1 cellular context compared by ENCODE assay signal in genomic region chr10:72502581-72502980, GRCh38.
TF ChIP-seq lines count a peak whose summit lies in the region.

No MANE protein-coding gene starts in this region.

TF ChIP-seq in K562, 482 proteins besides CTCF, POLR2A, EP300 and RAD21 (continued from another document and continues in another):
- TF ChIP-seq E2F6 (IDR thresholded peaks at IDR 0.05; ENCODE audit: borderline replicate concordance in 1 of 2, extremely low read depth in 1 of 2, insufficient read depth in 1 of 2, insufficient read length in 1 of 2, low read depth in 1 of 2, low read length in 1 of 2, poor library complexity in 1 of 2, severe bottlenecking in 1 of 2) = no peak
- no peak for TF ChIP-seq MEF2D (tag; conservative IDR thresholded peaks at IDR 0.05; ENCODE audit: low read depth)
- TF ChIP-seq THRAP3 (IDR thresholded peaks at IDR 0.05; ENCODE audit: borderline replicate concordance) = no peak
- TF ChIP-seq ZBTB33 (CRISPR knock-in tag; IDR thresholded peaks at IDR 0.05) = no peak
- TF ChIP-seq NFRKB (IDR thresholded peaks at IDR 0.05; ENCODE audit: low read depth) = no peak
- TF ChIP-seq ARID2 (IDR thresholded peaks at IDR 0.05) = no peak
- no peak for TF ChIP-seq TEAD2 (tag; IDR thresholded peaks at IDR 0.05)
- no peak for TF ChIP-seq ZFP36 (IDR thresholded peaks at IDR 0.05; ENCODE audit: low read depth, low read length, partially characterized antibody)
- no peak for TF ChIP-seq ZNF717 (CRISPR knock-in tag; IDR thresholded peaks at IDR 0.05)
- TF ChIP-seq, protein P1, sequence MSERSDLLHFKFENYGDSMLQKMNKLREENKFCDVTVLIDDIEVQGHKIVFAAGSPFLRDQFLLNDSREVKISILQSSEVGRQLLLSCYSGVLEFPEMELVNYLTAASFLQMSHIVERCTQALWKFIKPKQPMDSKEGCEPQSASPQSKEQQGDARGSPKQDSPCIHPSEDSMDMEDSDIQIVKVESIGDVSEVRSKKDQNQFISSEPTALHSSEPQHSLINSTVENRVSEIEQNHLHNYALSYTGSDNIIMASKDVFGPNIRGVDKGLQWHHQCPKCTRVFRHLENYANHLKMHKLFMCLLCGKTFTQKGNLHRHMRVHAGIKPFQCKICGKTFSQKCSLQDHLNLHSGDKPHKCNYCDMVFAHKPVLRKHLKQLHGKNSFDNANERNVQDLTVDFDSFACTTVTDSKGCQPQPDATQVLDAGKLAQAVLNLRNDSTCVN (CRISPR knock-in tag; IDR thresholded peaks at IDR 0.05) = no peak
- no peak for TF ChIP-seq ZNF75A (CRISPR knock-in tag; IDR thresholded peaks at IDR 0.05)
- no peak for TF ChIP-seq EZH2 (IDR thresholded peaks at IDR 0.05; ENCODE audit: borderline replicate concordance, low read depth, low read length)
- peak; percentile 51 for TF ChIP-seq NFIC (IDR thresholded peaks at IDR 0.05)
- TF ChIP-seq GABPB2 (CRISPR knock-in tag; conservative IDR thresholded peaks at IDR 0.05) = no peak
- peak; percentile 83 for TF ChIP-seq TCF3 (CRISPR knock-in tag; IDR thresholded peaks at IDR 0.05)
- TF ChIP-seq L3MBTL2 (IDR thresholded peaks at IDR 0.05) = no peak
- TF ChIP-seq SMC3 (conservative IDR thresholded peaks at IDR 0.05; ENCODE audit: insufficient read depth, low read depth, low read length) = no peak
- TF ChIP-seq ZNF384 (IDR thresholded peaks at IDR 0.05; ENCODE audit: low read depth, low read length) = no peak
- peak; percentile 82 for TF ChIP-seq ARID1B (IDR thresholded peaks at IDR 0.05)
- TF ChIP-seq ZSCAN29 (IDR thresholded peaks at IDR 0.05) = no peak
- no peak for TF ChIP-seq IFI16 (CRISPR knock-in tag; IDR thresholded peaks at IDR 0.05)
- no peak for TF ChIP-seq BHLHE40 (IDR thresholded peaks at IDR 0.05; ENCODE audit: low read length)
- TF ChIP-seq MEIS2 (IDR thresholded peaks at IDR 0.05; ENCODE audit: partially characterized antibody) = peak; percentile 49
- TF ChIP-seq ZNF561 (CRISPR knock-in tag; conservative IDR thresholded peaks at IDR 0.05) = no peak
- TF ChIP-seq SOX6 (IDR thresholded peaks at IDR 0.05) = peak; percentile 81
- TF ChIP-seq KLF16 (IDR thresholded peaks at IDR 0.05) = no peak
- peak in 1 of 2 experiments; percentile 84; a peak in 3 of 4 replicates for TF ChIP-seq RCOR1 (IDR thresholded peaks at IDR 0.05; ENCODE audit: borderline replicate concordance in 1 of 2, low read depth in 2 of 2, low read length in 2 of 2)
- TF ChIP-seq PKNOX1 (IDR thresholded peaks at IDR 0.05) = no peak
- peak; percentile 88 to 90 for TF ChIP-seq KDM1A (IDR thresholded peaks at IDR 0.05)
- no peak for TF ChIP-seq DDX20 (tag; IDR thresholded peaks at IDR 0.05; ENCODE audit: low read depth)
- TF ChIP-seq TAF15 (IDR thresholded peaks at IDR 0.05; ENCODE audit: low read depth, low read length) = no peak
- TF ChIP-seq, protein P2, sequence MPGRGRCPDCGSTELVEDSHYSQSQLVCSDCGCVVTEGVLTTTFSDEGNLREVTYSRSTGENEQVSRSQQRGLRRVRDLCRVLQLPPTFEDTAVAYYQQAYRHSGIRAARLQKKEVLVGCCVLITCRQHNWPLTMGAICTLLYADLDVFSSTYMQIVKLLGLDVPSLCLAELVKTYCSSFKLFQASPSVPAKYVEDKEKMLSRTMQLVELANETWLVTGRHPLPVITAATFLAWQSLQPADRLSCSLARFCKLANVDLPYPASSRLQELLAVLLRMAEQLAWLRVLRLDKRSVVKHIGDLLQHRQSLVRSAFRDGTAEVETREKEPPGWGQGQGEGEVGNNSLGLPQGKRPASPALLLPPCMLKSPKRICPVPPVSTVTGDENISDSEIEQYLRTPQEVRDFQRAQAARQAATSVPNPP (IDR thresholded peaks at IDR 0.05; ENCODE audit: borderline replicate concordance, insufficient read depth, insufficient read length) = no peak
- peak; percentile 55 for TF ChIP-seq SMARCA4 (IDR thresholded peaks at IDR 0.05)
- TF ChIP-seq CCAR2 (IDR thresholded peaks at IDR 0.05; ENCODE audit: low read depth, low read length) = no peak
- no peak for TF ChIP-seq ZNF282 (CRISPR knock-in tag; IDR thresholded peaks at IDR 0.05)
- TF ChIP-seq, protein P3, sequence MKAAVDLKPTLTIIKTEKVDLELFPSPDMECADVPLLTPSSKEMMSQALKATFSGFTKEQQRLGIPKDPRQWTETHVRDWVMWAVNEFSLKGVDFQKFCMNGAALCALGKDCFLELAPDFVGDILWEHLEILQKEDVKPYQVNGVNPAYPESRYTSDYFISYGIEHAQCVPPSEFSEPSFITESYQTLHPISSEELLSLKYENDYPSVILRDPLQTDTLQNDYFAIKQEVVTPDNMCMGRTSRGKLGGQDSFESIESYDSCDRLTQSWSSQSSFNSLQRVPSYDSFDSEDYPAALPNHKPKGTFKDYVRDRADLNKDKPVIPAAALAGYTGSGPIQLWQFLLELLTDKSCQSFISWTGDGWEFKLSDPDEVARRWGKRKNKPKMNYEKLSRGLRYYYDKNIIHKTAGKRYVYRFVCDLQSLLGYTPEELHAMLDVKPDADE (conservative IDR thresholded peaks at IDR 0.05; ENCODE audit: control insufficient read depth, low read depth, low read length) = no peak
- no peak for TF ChIP-seq ETS2 (tag; IDR thresholded peaks at IDR 0.05; ENCODE audit: borderline replicate concordance, poor library complexity, severe bottlenecking)
- no peak for TF ChIP-seq DIDO1 (tag; IDR thresholded peaks at IDR 0.05; ENCODE audit: low read depth)
- TF ChIP-seq MCM7 (IDR thresholded peaks at IDR 0.05) = no peak
- no peak for TF ChIP-seq CBX2 (IDR thresholded peaks at IDR 0.05; ENCODE audit: insufficient read depth, low read length, poor library complexity, severe bottlenecking)
- TF ChIP-seq KLF10 (CRISPR knock-in tag; IDR thresholded peaks at IDR 0.05) = no peak
- peak; percentile 78 for TF ChIP-seq CBFA2T2 (conservative IDR thresholded peaks at IDR 0.05)
- no peak for TF ChIP-seq ARNT (IDR thresholded peaks at IDR 0.05)
- peak; percentile 60; the same call in 1 of the 2 replicates for TF ChIP-seq HDAC2 (IDR thresholded peaks at IDR 0.05)
- TF ChIP-seq SRSF7 (optimal IDR thresholded peaks at IDR 0.05; ENCODE audit: low read depth, low read length) = no peak
- no peak for TF ChIP-seq PHB2 (IDR thresholded peaks at IDR 0.05; ENCODE audit: low read depth)
- TF ChIP-seq, protein P4, sequence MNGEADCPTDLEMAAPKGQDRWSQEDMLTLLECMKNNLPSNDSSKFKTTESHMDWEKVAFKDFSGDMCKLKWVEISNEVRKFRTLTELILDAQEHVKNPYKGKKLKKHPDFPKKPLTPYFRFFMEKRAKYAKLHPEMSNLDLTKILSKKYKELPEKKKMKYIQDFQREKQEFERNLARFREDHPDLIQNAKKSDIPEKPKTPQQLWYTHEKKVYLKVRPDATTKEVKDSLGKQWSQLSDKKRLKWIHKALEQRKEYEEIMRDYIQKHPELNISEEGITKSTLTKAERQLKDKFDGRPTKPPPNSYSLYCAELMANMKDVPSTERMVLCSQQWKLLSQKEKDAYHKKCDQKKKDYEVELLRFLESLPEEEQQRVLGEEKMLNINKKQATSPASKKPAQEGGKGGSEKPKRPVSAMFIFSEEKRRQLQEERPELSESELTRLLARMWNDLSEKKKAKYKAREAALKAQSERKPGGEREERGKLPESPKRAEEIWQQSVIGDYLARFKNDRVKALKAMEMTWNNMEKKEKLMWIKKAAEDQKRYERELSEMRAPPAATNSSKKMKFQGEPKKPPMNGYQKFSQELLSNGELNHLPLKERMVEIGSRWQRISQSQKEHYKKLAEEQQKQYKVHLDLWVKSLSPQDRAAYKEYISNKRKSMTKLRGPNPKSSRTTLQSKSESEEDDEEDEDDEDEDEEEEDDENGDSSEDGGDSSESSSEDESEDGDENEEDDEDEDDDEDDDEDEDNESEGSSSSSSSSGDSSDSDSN (IDR thresholded peaks at IDR 0.05; ENCODE audit: borderline replicate concordance in 1 of 2, low read depth in 2 of 2, low read length in 2 of 2) = no peak
- no peak for TF ChIP-seq TFE3 (CRISPR knock-in tag; IDR thresholded peaks at IDR 0.05)
- TF ChIP-seq PHF20 (IDR thresholded peaks at IDR 0.05; ENCODE audit: partially characterized antibody) = no peak
- no peak for TF ChIP-seq NONO (IDR thresholded peaks at IDR 0.05; ENCODE audit: low read depth in 2 of 2, low read length in 1 of 2)
- TF ChIP-seq ZNF224 (CRISPR knock-in tag; IDR thresholded peaks at IDR 0.05) = no peak
- no peak for TF ChIP-seq FOXK2 (conservative IDR thresholded peaks at IDR 0.05 in 1 of 2, IDR thresholded peaks at IDR 0.05 in 1 of 2; ENCODE audit: low read depth in 2 of 2)
- no peak for TF ChIP-seq AFF1 (IDR thresholded peaks at IDR 0.05; ENCODE audit: low read depth in 1 of 2, partially characterized antibody in 2 of 2)
- TF ChIP-seq JUND (IDR thresholded peaks at IDR 0.05; ENCODE audit: borderline replicate concordance, low read depth, low read length) = no peak
- TF ChIP-seq JUND (tag; IDR thresholded peaks at IDR 0.05; ENCODE audit: borderline replicate concordance, low read depth, low read length) = no peak
